Comparison of ENCODE assay signal across 14 cellular contexts in genomic region chr7:157544226-157544625, GRCh38.
"Had no signal": no experiment of that assay in that cellular context is flagged by ENCODE, and none has a peak within 500 bp of the region (broad histone marks: within the 10 kb centered on the region; RNA-seq: fewer than 3 reads in every experiment).

No MANE protein-coding gene starts in this region.

- H3K27ac ChIP-seq: colonic mucosa, pancreas, thyroid gland, vagina had no signal

- H3K36me3 ChIP-seq: colonic mucosa had no signal

- ATAC-seq: pancreas, SK-N-SH treated with all-trans-retinoic acid at 6 μM for 48 hours had no signal

- DNase-seq: activated B cell treated with CpG ODN at 0.5 μM for 24 hours; activated CD4-positive, alpha-beta T cell treated with anti-CD3 and anti-CD28 coated beads, Interleukin-2, amount 10 ng/mL, durations not matched to agents 7 days and 5 days; activated gamma-delta T cell; activated T-cell treated with anti-CD3 and anti-CD28 coated beads, Interleukin-2, amount 50 U/mL, for 1 hour; colonic mucosa; effector CD4-positive, alpha-beta T cell; islet precursor cell; natural killer cell; stimulated activated CD4-positive, alpha-beta T cell treated with anti-CD3 and anti-CD28 coated beads, Interleukin-4, amount 100 ng/mL, for 4 hours; thyroid gland had no signal

- H3K4me3 ChIP-seq: colonic mucosa, lung, pancreas, thyroid gland, vagina had no signal

- H3K4me1 ChIP-seq: colonic mucosa, pancreas, thyroid gland, vagina had no signal

- H3K9me3 ChIP-seq: colonic mucosa, pancreas, thyroid gland, vagina had no signal

- H3K27me3 ChIP-seq: colonic mucosa, pancreas, thyroid gland, vagina had no signal
